In genomic region chr10:43057231-43057711, GRCh38 we compare ENCODE assay signal across 16 cellular contexts. TPM values are rescaled to one million over a fixed set of nuclear protein-coding genes. Genes with fewer than 3 reads are reported as not detected.
DNase-seq lines count a peak whose midpoint lies in the region; ATAC-seq and TF ChIP-seq lines count a peak whose summit lies in the region.
"Had no signal": no experiment of that assay in that cellular context is flagged by ENCODE, and none has a peak within 500 bp of the region (broad histone marks: within the 10 kb centered on the region; RNA-seq: fewer than 3 reads in every experiment).

No MANE protein-coding gene starts in this region.

- H3K4me3 Mint-ChIP-seq in activated CD4-positive, alpha-beta T cell treated with anti-CD3 and anti-CD28 coated beads for 36 hours: no peak overlapping the region
- H3K4me3 Mint-ChIP-seq in natural killer cell treated with Interleukin-12 subunit alpha and Interleukin-12 subunit beta and Interleukin-15 and Interleukin-18, amount 100 ng/mL, for 72 hours: no peak overlapping the region
- no peak overlapping the region for H3K4me3 Mint-ChIP-seq in natural killer cell
- H3K4me3 Mint-ChIP-seq: H9 had no signal

- ATAC-seq in activated CD4-positive, alpha-beta T cell treated with anti-CD3 and anti-CD28 coated beads for 36 hours: no peak
- ATAC-seq in natural killer cell treated with Interleukin-12 subunit alpha and Interleukin-12 subunit beta and Interleukin-15 and Interleukin-18, amount 100 ng/mL, for 72 hours: no peak
- no peak for ATAC-seq in natural killer cell
- ATAC-seq in lower lobe of right lung: no peak
- ATAC-seq: Right ventricle myocardium inferior had no signal

- peaks cover 9% of the 10 kb centered on the region for H3K27me3 ChIP-seq in lower lobe of right lung (ENCODE audit: low read depth)

- POLR2A ChIA-PET in activated CD4-positive, alpha-beta T cell treated with anti-CD3 and anti-CD28 coated beads for 36 hours (lab: Charles Lee): no interaction called here

- H3K36me3 ChIP-seq in lower lobe of right lung: no peaks in the 10 kb centered on the region
- H3K36me3 ChIP-seq: MG63 had no signal

- H3K4me3 ChIP-seq in lower lobe of right lung: no peak overlapping the region
- H3K4me3 ChIP-seq: MG63 had no signal

- no peaks in the 10 kb centered on the region for H3K9me3 Mint-ChIP-seq in activated CD4-positive, alpha-beta T cell treated with anti-CD3 and anti-CD28 coated beads for 36 hours (ENCODE audit: low read depth)
- no peaks in the 10 kb centered on the region for H3K9me3 Mint-ChIP-seq in natural killer cell treated with Interleukin-12 subunit alpha and Interleukin-12 subunit beta and Interleukin-15 and Interleukin-18, amount 100 ng/mL, for 72 hours
- no peaks in the 10 kb centered on the region for H3K9me3 Mint-ChIP-seq in natural killer cell

- H3K4me1 ChIP-seq in lower lobe of right lung: no peaks in the 10 kb centered on the region

- peaks cover 9% of the 10 kb centered on the region for H3K27me3 Mint-ChIP-seq in activated CD4-positive, alpha-beta T cell treated with anti-CD3 and anti-CD28 coated beads for 36 hours
- peaks cover 22 to 23% of the 10 kb centered on the region in 2 donors for H3K27me3 Mint-ChIP-seq in natural killer cell treated with Interleukin-12 subunit alpha and Interleukin-12 subunit beta and Interleukin-15 and Interleukin-18, amount 100 ng/mL, for 72 hours
- H3K27me3 Mint-ChIP-seq in natural killer cell (ENCODE audit: low read depth in 2 of 2): peaks cover 13 to 29% of the 10 kb centered on the region in 2 donors

- H3K9me3 ChIP-seq in lower lobe of right lung: no peaks in the 10 kb centered on the region
- H3K9me3 ChIP-seq: MG63 had no signal

- peak; percentile 0 for DNase-seq in activated CD4-positive, alpha-beta T cell treated with anti-CD3 and anti-CD28 coated beads for 36 hours
- DNase-seq in activated CD4-positive, alpha-beta T cell treated with anti-CD3 and anti-CD28 coated beads for 48 hours: no peak
- DNase-seq in natural killer cell treated with Interleukin-12 subunit alpha and Interleukin-12 subunit beta and Interleukin-15 and Interleukin-18, amount 100 ng/mL, for 72 hours (ENCODE audit: low spot score): peak; percentile 45
- DNase-seq in natural killer cell: no peak
- DNase-seq in lower lobe of right lung: peak; percentile 14
- DNase-seq in EL: no peak
- DNase-seq in NOMO-1 treated with dmso at 0.1 percent for 144 hours (lab: John Stamatoyannopoulos, UW; ENCODE audit: unreplicated experiment): no peak
- DNase-seq in cerebellar nuclear complex (lab: John Stamatoyannopoulos, UW): no peak
- DNase-seq: C1 segment of cervical spinal cord, DMS153, H9, MG63, NCI-H1092 treated with DMSO at 0.1 percent for 48 hours, NCI-H1694 had no signal

- intact Hi-C loops in activated CD4-positive, alpha-beta T cell treated with anti-CD3 and anti-CD28 coated beads for 36 hours (cut with DNase I, micrococcal nuclease): no loop called here
- intact Hi-C loops in natural killer cell (cut with micrococcal nuclease) (no loop called here), lower lobe of right lung (cut with DNase I) (no loop called here)

- H3K27ac ChIP-seq in lower lobe of right lung: no peak overlapping the region
- H3K27ac ChIP-seq: 22Rv1 had no signal

- H3K4me1 Mint-ChIP-seq in activated CD4-positive, alpha-beta T cell treated with anti-CD3 and anti-CD28 coated beads for 36 hours: no peaks in the 10 kb centered on the region
- H3K4me1 Mint-ChIP-seq in natural killer cell treated with Interleukin-12 subunit alpha and Interleukin-12 subunit beta and Interleukin-15 and Interleukin-18, amount 100 ng/mL, for 72 hours (ENCODE audit: low read depth in 2 of 2): no peaks in the 10 kb centered on the region
- H3K4me1 Mint-ChIP-seq in natural killer cell: no peaks in the 10 kb centered on the region
- H3K4me1 Mint-ChIP-seq: H9 had no signal

- no peak for TF ChIP-seq CTCF in natural killer cell (IDR thresholded peaks at IDR 0.05)
- no peak for TF ChIP-seq CTCF in lower lobe of right lung (IDR thresholded peaks at IDR 0.05)

- CTCF ChIA-PET in activated CD4-positive, alpha-beta T cell treated with anti-CD3 and anti-CD28 coated beads for 36 hours (lab: Charles Lee): interaction anchor here (0.7 kb wide), 1 partner anchor 12 kb away, joined by 3 read pairs; no protein-coding TSS in a partner anchor

- H3K27ac Mint-ChIP-seq in activated CD4-positive, alpha-beta T cell treated with anti-CD3 and anti-CD28 coated beads for 36 hours: no peak overlapping the region
- H3K27ac Mint-ChIP-seq in natural killer cell treated with Interleukin-12 subunit alpha and Interleukin-12 subunit beta and Interleukin-15 and Interleukin-18, amount 100 ng/mL, for 72 hours: no peak overlapping the region
- no peak overlapping the region for H3K27ac Mint-ChIP-seq in natural killer cell
- H3K27ac Mint-ChIP-seq: H9 had no signal

- no peaks in the 10 kb centered on the region for H3K36me3 Mint-ChIP-seq in activated CD4-positive, alpha-beta T cell treated with anti-CD3 and anti-CD28 coated beads for 36 hours (ENCODE audit: low read depth)
- no peaks in the 10 kb centered on the region for H3K36me3 Mint-ChIP-seq in natural killer cell treated with Interleukin-12 subunit alpha and Interleukin-12 subunit beta and Interleukin-15 and Interleukin-18, amount 100 ng/mL, for 72 hours
- H3K36me3 Mint-ChIP-seq in natural killer cell: no peaks in the 10 kb centered on the region

RNA-seq across cellular contexts. Expression of gene RET, which starts 19.6 kb away (rescaled TPM):
- under 1 TPM; 0.19 to 0.32 TPM for total RNA-seq in activated CD4-positive, alpha-beta T cell treated with anti-CD3 and anti-CD28 coated beads for 36 hours
- total RNA-seq in natural killer cell treated with Interleukin-12 subunit alpha and Interleukin-12 subunit beta and Interleukin-15 and Interleukin-18, amount 100 ng/mL, for 72 hours: not detected
- total RNA-seq in natural killer cell (under 1 TPM in 1 of 3 donors, not detected in 2; 0.16 TPM), lower lobe of right lung (0.68 TPM)

Comparison
In these comparisons a context has a peak if more than half of its experiments do, and no peak if none do; other contexts are left out.
1. DNase-seq: peak in activated CD4-positive, alpha-beta T cell treated with anti-CD3 and anti-CD28 coated beads for 36 hours (single experiment), natural killer cell treated with Interleukin-12 subunit alpha and Interleukin-12 subunit beta and Interleukin-15 and Interleukin-18, amount 100 ng/mL, for 72 hours (single experiment) and lower lobe of right lung (single experiment); none in activated CD4-positive, alpha-beta T cell treated with anti-CD3 and anti-CD28 coated beads for 48 hours (single experiment), natural killer cell (single experiment), EL (single experiment), NOMO-1 treated with dmso at 0.1 percent for 144 hours (single experiment) and cerebellar nuclear complex (0 of 2).